8 cellular contexts compared by ENCODE assay signal in the genomic region with DNA sequence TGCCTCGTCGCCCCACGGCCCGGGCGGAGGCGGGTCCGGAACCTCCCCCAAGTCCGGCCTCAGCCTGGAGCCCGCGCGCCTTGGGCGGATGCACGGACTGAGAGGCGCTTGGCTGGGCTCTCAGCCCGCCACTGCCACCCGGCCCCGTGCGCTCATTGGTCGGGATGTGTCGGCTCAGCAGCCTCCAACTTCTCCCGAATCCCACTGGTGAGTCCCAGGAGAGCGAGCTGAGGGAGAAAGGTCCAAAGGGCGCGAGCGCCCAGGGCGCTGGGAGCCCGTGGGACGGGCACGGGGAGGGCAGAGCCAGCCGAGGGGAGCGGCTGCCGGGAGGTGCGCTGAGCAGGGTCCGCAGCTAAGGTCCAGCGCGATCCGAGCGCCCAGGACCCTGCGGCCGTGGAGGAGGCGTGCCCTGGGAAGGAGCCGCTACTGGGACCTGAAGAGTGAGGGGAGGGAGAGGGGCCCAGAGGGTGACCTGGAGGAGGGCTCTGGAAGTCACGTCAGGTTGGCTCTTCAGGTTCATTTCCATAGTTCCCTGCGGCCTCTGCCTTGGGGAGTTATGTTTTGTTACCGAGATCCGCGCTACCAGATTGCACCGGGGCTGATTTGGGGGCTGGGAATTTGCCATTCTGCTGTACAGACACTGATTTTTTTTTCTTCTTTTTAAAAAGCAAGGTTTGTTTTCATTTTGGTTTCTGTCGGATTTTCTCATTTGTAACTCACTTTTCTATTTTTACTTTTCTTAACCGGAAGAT. TPM values are rescaled to one million over a fixed set of nuclear protein-coding genes. Genes with fewer than 3 reads are reported as not detected.
DNase-seq lines count a peak whose midpoint lies in the region; ATAC-seq and TF ChIP-seq lines count a peak whose summit lies in the region.

A gene (plus strand): TSS at position 525 of the 752 bp plus-strand sequence. CDS start 3,849 bp downstream, outside the sequence.

- CTCF ChIA-PET in mammary epithelial cell (lab: Charles Lee; ENCODE audit: low non-redundant PET) = no interaction called here

- H3K27ac Mint-ChIP-seq in stimulated activated effector memory CD8-positive, alpha-beta T cell treated with anti-CD3 and anti-CD28 coated beads, Interleukin-12 subunit alpha, Interleukin-12 subunit beta, amount 100 ng/mL, for 72 hours = no peak within 1 kb of the TSS

- in situ Hi-C loops in mammary epithelial cell (cut with MboI; ENCODE audit: low sequenced_read_pairs in 2 of 2) = no loop called here

- H3K4me3 ChIP-seq in mammary epithelial cell (replicated peaks in 1 of 3; ENCODE audit: insufficient read depth in 1 of 3, low read depth in 2 of 3, low read length in 3 of 3) = peak within 1 kb of the TSS; percentile 77 to 87 (median 86)

- ATAC-seq in stimulated activated effector memory CD8-positive, alpha-beta T cell treated with anti-CD3 and anti-CD28 coated beads, Interleukin-12 subunit alpha, Interleukin-12 subunit beta, amount 100 ng/mL, for 72 hours = peak; percentile 43
- ATAC-seq in HG02970 (IDR thresholded peaks at IDR 0.05; ENCODE audit: low FRiP score, unreplicated experiment) = no peak

- no peaks in the 10 kb centered on the region for H3K9me3 ChIP-seq in mammary epithelial cell (replicated peaks; ENCODE audit: insufficient read depth, low read length)

- H3K9me3 Mint-ChIP-seq in stimulated activated effector memory CD8-positive, alpha-beta T cell treated with anti-CD3 and anti-CD28 coated beads, Interleukin-12 subunit alpha, Interleukin-12 subunit beta, amount 100 ng/mL, for 72 hours = peaks cover 6% of the 10 kb centered on the region

- no peaks in the 10 kb centered on the region for H3K36me3 ChIP-seq in mammary epithelial cell (ENCODE audit: insufficient read depth, low read length)

- H3K4me3 Mint-ChIP-seq in stimulated activated effector memory CD8-positive, alpha-beta T cell treated with anti-CD3 and anti-CD28 coated beads, Interleukin-12 subunit alpha, Interleukin-12 subunit beta, amount 100 ng/mL, for 72 hours = peak within 1 kb of the TSS; percentile 39

- H4K20me1 ChIP-seq in mammary epithelial cell (ENCODE audit: insufficient read depth, low read length) = no peaks in the 10 kb centered on the region

- H3K36me3 Mint-ChIP-seq in stimulated activated effector memory CD8-positive, alpha-beta T cell treated with anti-CD3 and anti-CD28 coated beads, Interleukin-12 subunit alpha, Interleukin-12 subunit beta, amount 100 ng/mL, for 72 hours = no peaks in the 10 kb centered on the region

- no peaks in the 10 kb centered on the region for H3K4me1 Mint-ChIP-seq in stimulated activated effector memory CD8-positive, alpha-beta T cell treated with anti-CD3 and anti-CD28 coated beads, Interleukin-12 subunit alpha, Interleukin-12 subunit beta, amount 100 ng/mL, for 72 hours

- no peak for TF ChIP-seq CTCF in mammary epithelial cell (conservative IDR thresholded peaks at IDR 0.05 in 1 of 2, IDR thresholded peaks at IDR 0.05 in 1 of 2; ENCODE audit: extremely low read depth in 1 of 2, insufficient read depth in 1 of 2, low read depth in 1 of 2, low read length in 2 of 2)

- peak within 1 kb of the TSS; percentile 98 for H2AFZ ChIP-seq in mammary epithelial cell (ENCODE audit: low read depth, low read length)

- peak within 1 kb of the TSS; percentile 99 for H3K4me2 ChIP-seq in mammary epithelial cell (ENCODE audit: insufficient read depth, low read depth, low read length)

- DNase-seq in DMS53 treated with DMSO at 0.1 percent for 48 hours (lab: John Stamatoyannopoulos, UW; ENCODE audit: unreplicated experiment) (peak; percentile 33), NCI-H1417 (lab: John Stamatoyannopoulos, UW) (peak in 2 of 3 experiments; percentile 81 to 87), mammary epithelial cell (peak; percentile 69), islet precursor cell (peak; percentile 92), NCI-H2107 treated with DMSO at 0.1 percent for 48 hours (lab: John Stamatoyannopoulos, UW; ENCODE audit: unreplicated experiment) (no peak), SKM-1 (lab: John Stamatoyannopoulos, UW; ENCODE audit: unreplicated experiment) (no peak)
- no peak for DNase-seq in stimulated activated effector memory CD8-positive, alpha-beta T cell treated with anti-CD3 and anti-CD28 coated beads, Interleukin-12 subunit alpha, Interleukin-12 subunit beta, amount 100 ng/mL, for 72 hours (ENCODE audit: low spot score in 2 of 2)

- H3K27me3 ChIP-seq in mammary epithelial cell (ENCODE audit: insufficient read depth, low read length) = no peaks in the 10 kb centered on the region

- dilution Hi-C loops in mammary epithelial cell (cut with HindIII; ENCODE audit: low sequenced_read_pairs) = no loop called here

- no TSS peak for BruUV-seq in mammary epithelial cell (replicated peaks; lab: Mats Ljungman, UMichigan)

- no peak within 1 kb of the TSS for H3K27ac ChIP-seq in mammary epithelial cell (ENCODE audit: insufficient read depth, low read depth, low read length)

- WGBS in mammary epithelial cell (ENCODE audit: low coverage, missing lambda C conversion rate) = 0% methylated on average over 9 of the region's 50 CpGs

- intact Hi-C loops in mammary epithelial cell (cut with micrococcal nuclease) = loop anchor here (1.0 to 10.0 kb wide), 5 partner anchors 108 to 1875 kb away; no protein-coding TSS in a partner anchor

- H3K4me1 ChIP-seq in mammary epithelial cell (ENCODE audit: insufficient read depth, low read length) = peaks cover 16% of the 10 kb centered on the region

- peak within 1 kb of the TSS; percentile 47 for H3K9ac ChIP-seq in mammary epithelial cell (ENCODE audit: insufficient read depth, low read length)

- no peaks in the 10 kb centered on the region for H3K79me2 ChIP-seq in mammary epithelial cell (ENCODE audit: insufficient read depth, low read length)

RNA-seq across cellular contexts. Expression of the gene that starts here (rescaled TPM):
- 10 to 100 TPM; 22.5 to 94.5 TPM for total RNA-seq in mammary epithelial cell
- polyA plus RNA-seq in mammary epithelial cell = 8.4 TPM
- polyA minus RNA-seq in mammary epithelial cell = not detected

Comparison
In these comparisons a context has a peak if more than half of its experiments do, and no peak if none do; other contexts are left out.
1. DNase-seq: peak in DMS53 treated with DMSO at 0.1 percent for 48 hours (single experiment), NCI-H1417 (2 of 3), mammary epithelial cell (single experiment) and islet precursor cell (single experiment); none in stimulated activated effector memory CD8-positive, alpha-beta T cell treated with anti-CD3 and anti-CD28 coated beads, Interleukin-12 subunit alpha, Interleukin-12 subunit beta, amount 100 ng/mL, for 72 hours (0 of 2), NCI-H2107 treated with DMSO at 0.1 percent for 48 hours (single experiment) and SKM-1 (single experiment).